Comparison of ENCODE assay signal across 12 cellular contexts in the genomic region with DNA sequence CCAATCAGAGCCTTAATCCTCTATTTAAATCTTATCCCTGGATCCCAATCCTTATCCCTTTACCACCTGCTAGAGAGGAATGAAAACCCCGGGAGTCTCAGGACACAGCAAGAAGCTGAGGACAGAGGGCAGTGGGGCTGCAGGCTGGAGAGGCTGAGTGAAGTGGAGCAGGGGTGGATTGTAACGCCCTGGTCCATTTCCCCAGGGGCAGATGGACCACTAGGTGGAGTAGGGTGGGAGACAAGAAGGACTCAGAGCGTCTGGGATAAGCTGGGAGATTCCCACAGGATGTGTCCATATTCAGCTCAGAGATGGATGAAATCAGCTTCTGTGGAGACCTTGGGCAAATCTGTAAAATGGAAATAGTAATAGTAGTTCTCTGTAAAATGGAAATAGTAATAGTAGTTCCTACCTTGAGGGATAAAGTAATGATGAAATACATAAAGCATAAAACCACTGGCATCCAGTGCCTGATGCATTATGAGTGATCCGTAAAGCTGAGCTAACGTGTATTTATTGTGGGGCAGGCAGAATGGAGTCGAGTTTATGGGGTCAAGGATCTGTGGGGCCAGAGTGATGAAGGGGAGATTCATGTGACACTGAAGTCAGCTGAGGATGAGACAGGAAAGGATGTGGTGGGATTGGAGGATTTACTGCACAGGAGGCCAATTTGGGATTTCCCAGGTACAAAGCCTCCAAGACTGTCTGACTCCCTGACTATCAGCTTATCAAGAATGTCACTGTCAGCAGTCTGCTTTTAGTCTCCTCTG. TPM values are rescaled to one million over a fixed set of nuclear protein-coding genes. Genes with fewer than 3 reads are reported as not detected.
DNase-seq lines count a peak whose midpoint lies in the region; ATAC-seq, FAIRE-seq and TF ChIP-seq lines count a peak whose summit lies in the region.
"Had no signal": no experiment of that assay in that cellular context is flagged by ENCODE, and none has a peak within 500 bp of the region (broad histone marks: within the 10 kb centered on the region; RNA-seq: fewer than 3 reads in every experiment).

No MANE protein-coding gene starts in this region.

- H3K27ac ChIP-seq in H1 (ENCODE audit: low read depth, low read length), result no peak overlapping the region

- no peak overlapping the region for H4K5ac ChIP-seq in H1 (ENCODE audit: insufficient read length, low read depth, low read length)

- H2AFZ ChIP-seq in H1 (ENCODE audit: low read length), result no peak overlapping the region

- no peak overlapping the region for H3K56ac ChIP-seq in H1 (replicated peaks; ENCODE audit: insufficient read length, low read depth, low read length)

- H3K79me1 ChIP-seq in H1 (ENCODE audit: low read depth, low read length), result no peaks in the 10 kb centered on the region

- TF ChIP-seq EP300 in H1 (IDR thresholded peaks at IDR 0.05; ENCODE audit: borderline replicate concordance in 1 of 2, low read depth in 2 of 2, low read length in 2 of 2), result no peak

- WGBS in H1 (ENCODE audit: extremely low coverage in 1 of 2, insufficient coverage in 1 of 2, insufficient read length in 1 of 2, insufficient replicate concordance in 2 of 2, low coverage in 1 of 2, low lambda C conversion rate in 2 of 2, missing lambda C conversion rate in 1 of 2), 2 experiments, result 76% methylated on average over 6 of the region's 6 CpGs; no CpG with 5 or more reads in 1 of the 2 experiments

- no peak overlapping the region for H2BK5ac ChIP-seq in H1 (ENCODE audit: low read depth, low read length)

- peak; percentile 2 to 7; a peak in 2 of 4 replicates for TF ChIP-seq RAD21 in H1 (IDR thresholded peaks at IDR 0.05 in 1 of 2, conservative IDR thresholded peaks at IDR 0.05 in 1 of 2; ENCODE audit: low read depth in 2 of 2, low read length in 2 of 2)

- POLR2A ChIA-PET in H1 (lab: Charles Lee; ENCODE audit: partially characterized antibody), result interaction anchor here (1.7 kb wide), 1 partner anchor 11 kb away, joined by 5 read pairs; no protein-coding TSS in a partner anchor

- H4K91ac ChIP-seq in H1 (replicated peaks; ENCODE audit: insufficient read length, low read length), result no peak overlapping the region

- no peak overlapping the region for H4K8ac ChIP-seq in H1 (ENCODE audit: extremely low read depth, insufficient read depth, low read length)

- H4K20me1 ChIP-seq in H1 (replicated peaks in 1 of 2; ENCODE audit: control insufficient read depth in 1 of 2, insufficient read depth in 2 of 2, low read length in 2 of 2), result no peaks in the 10 kb centered on the region

- H2BK12ac ChIP-seq in H1 (ENCODE audit: low read depth, low read length), result no peak overlapping the region

- H3K36me3 ChIP-seq in H1 (ENCODE audit: control insufficient read depth in 2 of 4, insufficient read depth in 4 of 4, low read length in 3 of 4), result no peaks in the 10 kb centered on the region

- TF ChIP-seq CTCF in H1 (IDR thresholded peaks at IDR 0.05; ENCODE audit: control extremely low read depth in 1 of 3, insufficient read depth in 1 of 3, low read depth in 1 of 3, low read length in 3 of 3), result peak in 2 of 3 experiments; percentile 23 to 38; a peak in 2 of 4 replicates

- DNase-seq in 8988T (peak; percentile 25), NCI-H82 treated with DMSO at 0.1 percent for 48 hours (lab: John Stamatoyannopoulos, UW; ENCODE audit: unreplicated experiment) (peak; percentile 35), H1 (ENCODE audit: low read depth in 1 of 2, low spot score in 2 of 2) (peak in 1 of 2 experiments; percentile 41), myocyte (ENCODE audit: low read depth) (peak; percentile 40), KG1 (lab: John Stamatoyannopoulos, UW) (no peak), activated gamma-delta T cell (lab: John Stamatoyannopoulos, UW) (no peak)
- DNase-seq: activated T-cell treated with anti-CD3 and anti-CD28 coated beads, Interleukin-2, amount 50 U/mL, for 4 hours; cortex of kidney; NCI-H69 had no signal

- H2BK20ac ChIP-seq in H1 (ENCODE audit: low read length), result no peak overlapping the region

- H3K4me3 ChIP-seq in H1 (ENCODE audit: extremely low read depth in 1 of 4, insufficient read depth in 2 of 4, low read depth in 3 of 4, low read length in 4 of 4), result no peak overlapping the region

- CTCF ChIA-PET in H1 (lab: Charles Lee; ENCODE audit: partially characterized antibody), result interaction anchor here (0.6 to 4.1 kb wide), 18 partner anchors 9 to 243 kb away, joined by 3 to 13 read pairs (median 5); a partner anchor contains a TSS

- no peak overlapping the region for H3K9ac ChIP-seq in H1 (replicated peaks in 1 of 4; ENCODE audit: extremely low read depth in 1 of 4, low read depth in 3 of 4, low read length in 3 of 4)

- no peak for ATAC-seq in HG03354 (IDR thresholded peaks at IDR 0.05; ENCODE audit: poor library complexity, severe bottlenecking, unreplicated experiment)
- no peak for ATAC-seq in HG02678 (IDR thresholded peaks at IDR 0.05; ENCODE audit: unreplicated experiment)
- ATAC-seq: activated T-cell treated with anti-CD3 and anti-CD28 coated beads, Interleukin-2, amount 50 U/mL, for 4 hours had no signal

- H3K23me2 ChIP-seq in H1 (ENCODE audit: low read depth, low read length), result no peaks in the 10 kb centered on the region

- H3K4me1 ChIP-seq in H1 (replicated peaks in 1 of 4; ENCODE audit: control insufficient read depth in 3 of 4, insufficient read depth in 4 of 4, low read length in 3 of 4), result peaks cover 0 to 2% (median 1%) of the 10 kb centered on the region in 4 experiments; a peak in 3 of 7 replicates

- H3K4ac ChIP-seq in H1 (replicated peaks; ENCODE audit: insufficient read length, low read depth, low read length), result no peak overlapping the region

- TF ChIP-seq POLR2A in H1 (IDR thresholded peaks at IDR 0.05; ENCODE audit: control extremely low read depth in 1 of 2, low read depth in 2 of 2, low read length in 2 of 2), result no peak

- no peak overlapping the region for H3K14ac ChIP-seq in H1 (ENCODE audit: insufficient read length)

- H2AK5ac ChIP-seq in H1 (ENCODE audit: low read depth, low read length), result no peak overlapping the region

- no peak overlapping the region for H3K18ac ChIP-seq in H1 (ENCODE audit: extremely low read depth, low read length)

- no peak overlapping the region for H2BK15ac ChIP-seq in H1 (ENCODE audit: low read length)

- H3K23ac ChIP-seq in H1 (ENCODE audit: insufficient read length), result no peak overlapping the region

- H3K9me3 ChIP-seq in H1 (ENCODE audit: insufficient read depth in 2 of 2, low read depth in 1 of 2, low read length in 1 of 2), result no peaks in the 10 kb centered on the region

- no peak overlapping the region for H3K4me2 ChIP-seq in H1 (ENCODE audit: insufficient read depth in 1 of 2, low read depth in 2 of 2, low read length in 2 of 2)

- H3K27me3 ChIP-seq in H1 (replicated peaks in 1 of 4; ENCODE audit: control insufficient read depth in 3 of 4, extremely low read depth in 1 of 4, insufficient read depth in 3 of 4, low read length in 3 of 4), result peaks cover 0 to 6% (median 0%) of the 10 kb centered on the region in 4 experiments; a peak in 3 of 7 replicates

- no peak overlapping the region for H2BK120ac ChIP-seq in H1 (replicated peaks; ENCODE audit: low read depth, low read length)

- no peaks in the 10 kb centered on the region for H3K79me2 ChIP-seq in H1 (ENCODE audit: control insufficient read depth in 1 of 2, insufficient read depth in 2 of 2, low read length in 2 of 2)

- no peak for FAIRE-seq in H1 (lab: Jason Lieb, UNC)

RNA-seq across cellular contexts. Expression of a gene that starts 1.9 kb away (rescaled TPM):
- not detected in 2 replicates for total RNA-seq in H1 (2021; fragmentation: NEBNext Ultra II Directional; extraction: Animal tissue kit (Norgen Biotek cat#: 25700))
- 0.03 TPM in 1 of 2 replicates, not detected in the other for polyA plus RNA-seq in H1 (2011; rRNA removed)
- polyA plus RNA-seq in H1 (2011; cell fraction: cytosol; rRNA removed), result not detected
- polyA plus RNA-seq in H1 (2011; cell fraction: nucleus; rRNA removed), result not detected
- polyA plus RNA-seq in H1 (2012, experiment 1 of 2), result 0.06 TPM in 1 of 4 replicates, not detected in the others
- 0.07 TPM for polyA plus RNA-seq in H1 (2012, experiment 2 of 2)
- not detected for polyA plus RNA-seq in H1 (2013, experiment 1 of 2)
- polyA plus RNA-seq in H1 (2013, experiment 2 of 2), result not detected
- not detected in 2 replicates for polyA minus RNA-seq in H1 (2011; rRNA and poly(A)+ RNA removed)
- polyA minus RNA-seq in H1 (2011; cell fraction: cytosol; rRNA and poly(A)+ RNA removed), result not detected
- polyA minus RNA-seq in H1 (2011; cell fraction: nucleus; rRNA and poly(A)+ RNA removed), result not detected
- total RNA-seq in myocyte, result 3.4 and 10.5 TPM in 2 replicates
- polyA plus RNA-seq in myocyte (2012), result 6.1 TPM
- total RNA-seq: activated T-cell treated with anti-CD3 and anti-CD28 coated beads, Interleukin-2, amount 50 U/mL, for 4 hours; T-helper 1 cell treated with Interleukin-12 subunit alpha and Interleukin-12 subunit beta and Interleukin-4 antibody, amounts not matched to agents 30 ng/mL and 1 ng/mL, for 36 hours had no signal

RNA-seq across cellular contexts. Expression of a gene that starts 19.5 kb away (rescaled TPM):
- not detected in 2 replicates for total RNA-seq in H1 (2021; fragmentation: NEBNext Ultra II Directional; extraction: Animal tissue kit (Norgen Biotek cat#: 25700))
- polyA plus RNA-seq in H1 (2011; rRNA removed), result not detected in 2 replicates
- polyA plus RNA-seq in H1 (2011; cell fraction: cytosol; rRNA removed), result not detected
- 0.07 TPM for polyA plus RNA-seq in H1 (2011; cell fraction: nucleus; rRNA removed)
- polyA plus RNA-seq in H1 (2012, experiment 1 of 2), result not detected in 4 replicates
- not detected for polyA plus RNA-seq in H1 (2012, experiment 2 of 2)
- polyA plus RNA-seq in H1 (2013, experiment 1 of 2), result not detected
- not detected for polyA plus RNA-seq in H1 (2013, experiment 2 of 2)
- 0.16 TPM in 1 of 2 replicates, not detected in the other for polyA minus RNA-seq in H1 (2011; rRNA and poly(A)+ RNA removed)
- not detected for polyA minus RNA-seq in H1 (2011; cell fraction: cytosol; rRNA and poly(A)+ RNA removed)
- polyA minus RNA-seq in H1 (2011; cell fraction: nucleus; rRNA and poly(A)+ RNA removed), result not detected
- total RNA-seq in myocyte, result not detected in 2 replicates
- polyA plus RNA-seq in myocyte (2012), result not detected
- total RNA-seq: activated T-cell treated with anti-CD3 and anti-CD28 coated beads, Interleukin-2, amount 50 U/mL, for 4 hours; T-helper 1 cell treated with Interleukin-12 subunit alpha and Interleukin-12 subunit beta and Interleukin-4 antibody, amounts not matched to agents 30 ng/mL and 1 ng/mL, for 36 hours had no signal

RNA-seq across cellular contexts. Expression of a gene that starts 34.3 kb away (rescaled TPM):
- total RNA-seq in H1 (2021; fragmentation: NEBNext Ultra II Directional; extraction: Animal tissue kit (Norgen Biotek cat#: 25700)), result 7.8 and 12.1 TPM in 2 replicates
- polyA plus RNA-seq in H1 (2011; rRNA removed), result 24.6 and 42.1 TPM in 2 replicates
- 29.6 TPM for polyA plus RNA-seq in H1 (2011; cell fraction: cytosol; rRNA removed)
- polyA plus RNA-seq in H1 (2011; cell fraction: nucleus; rRNA removed), result 136 TPM
- 11.8 to 25.7 TPM (median 17.2 TPM) in 4 replicates for polyA plus RNA-seq in H1 (2012, experiment 1 of 2)
- polyA plus RNA-seq in H1 (2012, experiment 2 of 2), result 11.5 TPM
- polyA plus RNA-seq in H1 (2013, experiment 1 of 2), result 20.1 TPM
- polyA plus RNA-seq in H1 (2013, experiment 2 of 2), result 18.8 TPM
- 6.2 and 7.0 TPM in 2 replicates for polyA minus RNA-seq in H1 (2011; rRNA and poly(A)+ RNA removed)
- 4.0 TPM for polyA minus RNA-seq in H1 (2011; cell fraction: cytosol; rRNA and poly(A)+ RNA removed)
- polyA minus RNA-seq in H1 (2011; cell fraction: nucleus; rRNA and poly(A)+ RNA removed), result 15.6 TPM
- 14.1 and 17.0 TPM in 2 replicates for total RNA-seq in myocyte
- 10.9 TPM for polyA plus RNA-seq in myocyte (2012)

RNA-seq across cellular contexts. Expression of a gene that starts 36.3 kb away (rescaled TPM):
- not detected in 2 replicates for total RNA-seq in H1 (2021; fragmentation: NEBNext Ultra II Directional; extraction: Animal tissue kit (Norgen Biotek cat#: 25700))
- polyA plus RNA-seq in H1 (2011; rRNA removed), result not detected in 2 replicates
- 0.10 TPM for polyA plus RNA-seq in H1 (2011; cell fraction: cytosol; rRNA removed)
- polyA plus RNA-seq in H1 (2011; cell fraction: nucleus; rRNA removed), result 0.06 TPM
- not detected in 4 replicates for polyA plus RNA-seq in H1 (2012, experiment 1 of 2)
- polyA plus RNA-seq in H1 (2012, experiment 2 of 2), result not detected
- 0.02 TPM for polyA plus RNA-seq in H1 (2013, experiment 1 of 2)
- not detected for polyA plus RNA-seq in H1 (2013, experiment 2 of 2)
- polyA minus RNA-seq in H1 (2011; rRNA and poly(A)+ RNA removed), result not detected in 2 replicates
- polyA minus RNA-seq in H1 (2011; cell fraction: cytosol; rRNA and poly(A)+ RNA removed), result not detected
- polyA minus RNA-seq in H1 (2011; cell fraction: nucleus; rRNA and poly(A)+ RNA removed), result 0.20 TPM
- not detected in 2 replicates for total RNA-seq in myocyte
- not detected for polyA plus RNA-seq in myocyte (2012)
- total RNA-seq: activated T-cell treated with anti-CD3 and anti-CD28 coated beads, Interleukin-2, amount 50 U/mL, for 4 hours; T-helper 1 cell treated with Interleukin-12 subunit alpha and Interleukin-12 subunit beta and Interleukin-4 antibody, amounts not matched to agents 30 ng/mL and 1 ng/mL, for 36 hours had no signal

RNA-seq across cellular contexts. Expression of a gene that starts 54.4 kb away (rescaled TPM):
- total RNA-seq in H1 (2021; fragmentation: NEBNext Ultra II Directional; extraction: Animal tissue kit (Norgen Biotek cat#: 25700)), result 3.1 and 4.0 TPM in 2 replicates
- polyA plus RNA-seq in H1 (2011; rRNA removed), result 0.64 and 1.5 TPM in 2 replicates
- polyA plus RNA-seq in H1 (2011; cell fraction: cytosol; rRNA removed), result 1.4 TPM
- 1.2 TPM for polyA plus RNA-seq in H1 (2011; cell fraction: nucleus; rRNA removed)
- polyA plus RNA-seq in H1 (2012, experiment 1 of 2), result 1.2 to 1.7 TPM (median 1.3 TPM) in 4 replicates
- 0.13 TPM for polyA plus RNA-seq in H1 (2012, experiment 2 of 2)
- 2.9 TPM for polyA plus RNA-seq in H1 (2013, experiment 1 of 2)
- polyA plus RNA-seq in H1 (2013, experiment 2 of 2), result 2.9 TPM
- polyA minus RNA-seq in H1 (2011; rRNA and poly(A)+ RNA removed), result 1.9 and 3.7 TPM in 2 replicates
- 2.7 TPM for polyA minus RNA-seq in H1 (2011; cell fraction: cytosol; rRNA and poly(A)+ RNA removed)
- polyA minus RNA-seq in H1 (2011; cell fraction: nucleus; rRNA and poly(A)+ RNA removed), result 7.5 TPM
- total RNA-seq in myocyte, result 1.7 and 1.8 TPM in 2 replicates
- 0.40 TPM for polyA plus RNA-seq in myocyte (2012)

Comparison
In these comparisons a context has a peak if more than half of its experiments do, and no peak if none do; other contexts are left out.
1. DNase-seq: peak in 8988T (single experiment), NCI-H82 treated with DMSO at 0.1 percent for 48 hours (single experiment) and myocyte (single experiment); none in KG1 (single experiment) and activated gamma-delta T cell (single experiment).